In the genomic region with DNA sequence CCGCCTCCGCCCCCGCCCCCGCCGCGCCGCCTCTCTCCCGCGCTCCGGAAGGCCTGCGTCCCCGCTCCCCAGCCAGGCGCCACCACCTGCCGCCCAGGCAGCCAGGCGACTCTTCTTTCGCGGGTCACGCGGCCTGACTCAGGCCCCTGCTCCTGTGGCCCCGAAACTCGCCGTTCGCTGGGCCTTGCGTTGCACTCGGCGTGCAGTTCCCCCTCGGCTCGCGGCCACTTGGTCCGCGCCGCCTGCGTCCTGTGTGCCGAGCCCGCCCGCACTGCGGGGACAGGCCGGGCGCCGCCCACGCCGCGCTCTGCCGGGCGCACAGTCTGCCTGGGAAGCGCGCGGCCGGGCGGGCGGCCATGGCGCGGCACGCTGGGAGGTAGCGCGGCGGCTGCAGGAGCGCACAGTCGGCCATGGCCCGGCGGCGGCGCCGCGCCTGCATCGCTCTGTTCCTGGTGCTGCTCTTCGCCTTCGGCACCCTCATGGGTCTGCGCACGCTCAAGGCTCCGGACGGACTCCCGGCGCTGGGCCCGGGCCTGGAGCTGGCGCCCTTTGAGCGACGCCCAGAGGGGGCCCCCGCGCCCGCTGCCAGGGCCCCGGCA, we compare ENCODE assay signal across 8 cellular contexts. TPM values are rescaled to one million over a fixed set of nuclear protein-coding genes. Genes with fewer than 3 reads are reported as not detected.
DNase-seq lines count a peak whose midpoint lies in the region; ATAC-seq and TF ChIP-seq lines count a peak whose summit lies in the region.

A gene with protein sequence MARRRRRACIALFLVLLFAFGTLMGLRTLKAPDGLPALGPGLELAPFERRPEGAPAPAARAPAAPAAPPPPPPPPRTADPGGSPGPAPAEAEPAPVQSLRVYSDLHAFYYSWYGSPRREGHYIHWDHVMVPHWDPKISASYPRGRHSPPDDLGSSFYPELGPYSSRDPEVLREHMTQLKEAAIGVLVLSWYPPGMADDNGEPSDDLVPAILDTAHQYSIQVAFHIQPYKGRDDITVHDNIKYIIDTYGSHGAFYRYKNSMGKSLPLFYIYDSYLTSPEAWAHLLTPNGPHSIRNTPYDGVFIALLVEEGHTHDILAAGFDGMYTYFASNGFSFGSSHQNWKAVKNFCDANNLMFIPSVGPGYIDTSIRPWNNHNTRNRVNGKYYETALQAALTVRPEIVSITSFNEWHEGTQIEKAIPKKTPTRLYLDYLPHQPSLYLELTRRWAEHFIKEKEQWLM (plus strand): TSS at position 75 of the 599 bp plus-strand sequence. CDS start 336 bp downstream, at position 411.

- TF ChIP-seq CTCF in OCI-LY7 (conservative IDR thresholded peaks at IDR 0.05; ENCODE audit: low read length): no peak
- TF ChIP-seq CTCF in omental fat pad (IDR thresholded peaks at IDR 0.05): no peak

- peaks cover 17% of the 10 kb centered on the region for H3K27me3 Mint-ChIP-seq in activated naive CD8-positive, alpha-beta T cell

- H3K4me3 Mint-ChIP-seq in activated naive CD8-positive, alpha-beta T cell: peak within 1 kb of the TSS; percentile 77

- peaks cover 31% of the 10 kb centered on the region for H3K36me3 ChIP-seq in OCI-LY7 (ENCODE audit: insufficient read depth, low read length)

- H3K27ac Mint-ChIP-seq in activated naive CD8-positive, alpha-beta T cell: no peak within 1 kb of the TSS

- no peaks in the 10 kb centered on the region for H3K9me3 Mint-ChIP-seq in activated naive CD8-positive, alpha-beta T cell (ENCODE audit: low read depth)

- ATAC-seq in HG03520 (IDR thresholded peaks at IDR 0.05; ENCODE audit: unreplicated experiment): peak; percentile 54
- peak; percentile 84 for ATAC-seq in Right ventricle myocardium superior (ENCODE audit: poor library complexity)
- peak; percentile 58 for ATAC-seq in omental fat pad (ENCODE audit: low FRiP score)

- peak within 1 kb of the TSS; percentile 88 for H3K4me3 ChIP-seq in OCI-LY7 (ENCODE audit: low read depth, low read length, poor library complexity, severe bottlenecking)

- no peaks in the 10 kb centered on the region for H4K20me1 ChIP-seq in OCI-LY7 (ENCODE audit: insufficient read depth, low read length)

- no TSS peak for BruUV-seq in OCI-LY7 (replicated peaks; lab: Mats Ljungman, UMichigan)

- H3K4me1 Mint-ChIP-seq in activated naive CD8-positive, alpha-beta T cell (ENCODE audit: low read depth): peaks cover 8% of the 10 kb centered on the region

- H3K4me1 ChIP-seq in OCI-LY7 (ENCODE audit: insufficient read depth, low read length, poor library complexity, severe bottlenecking): peaks cover 28% of the 10 kb centered on the region

- POLR2A ChIA-PET in OCI-LY7 (lab: Charles Lee): interaction anchor here (0.5 to 0.6 kb wide), 2 partner anchors 55 to 1562 kb away, joined by 3 to 5 read pairs; no protein-coding TSS in a partner anchor

- intact Hi-C loops in OCI-LY7 (cut with micrococcal nuclease; ENCODE audit: unreplicated experiment) (loop anchor here (1.0 kb wide), 1 partner anchor 13 kb away; a partner anchor contains a TSS), Right ventricle myocardium superior (cut with DNase I) (no loop called here)

- TF ChIP-seq POLR2A in GM15510 (IDR thresholded peaks at IDR 0.05; ENCODE audit: borderline replicate concordance, extremely low read depth, insufficient read length): peak; percentile 60

- no peaks in the 10 kb centered on the region for H3K9me3 ChIP-seq in OCI-LY7 (ENCODE audit: low read length)

- CTCF ChIA-PET in OCI-LY7 (lab: Charles Lee; ENCODE audit: unreplicated experiment): no interaction called here

- H3K4me2 ChIP-seq in OCI-LY7 (ENCODE audit: low read length): peak within 1 kb of the TSS; percentile 88

- peak within 1 kb of the TSS; percentile 49 for H2AFZ ChIP-seq in OCI-LY7 (ENCODE audit: low read length)

- H3K36me3 Mint-ChIP-seq in activated naive CD8-positive, alpha-beta T cell: no peaks in the 10 kb centered on the region

- H3K79me2 ChIP-seq in OCI-LY7 (ENCODE audit: insufficient read depth, low read depth, low read length): peaks cover 18% of the 10 kb centered on the region; the same call in 1 of the 2 replicates

- DNase-seq in AG08396 (ENCODE audit: low spot score) (peak; percentile 83), OCI-LY7 (ENCODE audit: low spot score) (peak; percentile 85), Right ventricle myocardium superior (peak; percentile 66), omental fat pad (ENCODE audit: low spot score) (no peak)
- no peak for DNase-seq in effector CD4-positive, alpha-beta T cell

- H3K27ac ChIP-seq in OCI-LY7 (ENCODE audit: low read depth, low read length, poor library complexity, severe bottlenecking): peak within 1 kb of the TSS; percentile 33

- no peaks in the 10 kb centered on the region for H3K9me2 ChIP-seq in OCI-LY7 (ENCODE audit: insufficient read depth, low read length)

RNA-seq across cellular contexts. Expression of the gene that starts here (rescaled TPM):
- total RNA-seq in OCI-LY7 (2014; rRNA removed; shearing (Covaris generic)): 11.8 and 27.1 TPM in 2 replicates
- 18.2 and 20.0 TPM in 2 replicates for total RNA-seq in OCI-LY7 (2022)
- total RNA-seq in Right ventricle myocardium superior: 0.91 TPM
- 1 to 10 TPM in 2 of 4 donors, under 1 TPM in 2; 0.79 to 1.4 (median 1.1) TPM for total RNA-seq in omental fat pad

Comparison
In these comparisons a context has a peak if more than half of its experiments do, and no peak if none do; other contexts are left out.
1. Peak in DNase-seq and ATAC-seq in Right ventricle myocardium superior; RNA of the gene not detected or under 1 TPM.
2. DNase-seq: peak in AG08396 (single experiment) and OCI-LY7 (single experiment); none in omental fat pad (single experiment) and effector CD4-positive, alpha-beta T cell (single experiment).
3. Peak in every context shown above with its lines, with median percentiles within 50 percentile points of each other: ATAC-seq.